Comparison of ENCODE assay signal across 1 cellular context in the genomic region with DNA sequence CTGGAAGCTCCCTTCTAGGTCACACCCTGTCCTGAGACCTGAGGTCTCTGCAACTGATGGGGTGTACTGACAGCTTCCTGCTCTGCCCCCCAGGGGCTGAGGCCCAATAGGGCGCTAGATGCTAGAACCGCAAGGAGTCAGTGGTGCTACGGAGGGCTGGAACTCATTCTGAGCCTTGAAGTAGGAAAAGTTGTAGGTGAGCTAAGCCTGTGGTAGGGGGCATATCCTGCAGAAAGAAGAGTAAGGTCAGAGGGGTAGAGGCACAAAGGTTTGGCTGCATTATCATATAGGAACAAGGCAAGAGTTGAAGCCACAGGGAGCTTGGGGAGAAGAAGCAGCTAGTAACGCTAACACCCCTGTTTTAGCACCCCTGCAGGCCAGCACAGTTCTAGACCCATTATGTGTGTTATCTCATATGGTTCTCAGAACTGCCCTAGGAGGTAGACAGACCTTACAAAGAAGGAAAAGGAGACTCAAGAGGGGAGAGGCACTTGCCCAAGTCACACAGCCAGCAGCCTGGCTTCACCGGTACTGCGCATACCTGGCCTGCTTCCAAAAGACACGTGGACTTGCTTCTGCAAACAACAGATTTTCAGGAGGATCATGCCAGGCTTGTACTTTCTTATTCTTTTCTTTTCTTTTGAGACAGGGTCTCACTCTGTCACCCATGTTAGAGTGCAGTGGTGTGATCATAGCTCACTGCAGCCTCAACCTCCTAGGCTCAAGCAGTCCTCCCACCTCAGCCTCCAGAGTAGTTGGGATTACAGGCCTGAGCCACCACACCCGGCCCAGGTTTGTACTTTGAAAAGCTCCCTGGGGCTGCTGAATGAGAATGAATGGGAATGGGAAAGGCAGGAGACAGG.
TF ChIP-seq lines count a peak whose summit lies in the region.

No MANE protein-coding gene starts in this region.

TF ChIP-seq in K562, 482 proteins besides CTCF, POLR2A, EP300 and RAD21 (continued from another document):
- TF ChIP-seq, protein P1, sequence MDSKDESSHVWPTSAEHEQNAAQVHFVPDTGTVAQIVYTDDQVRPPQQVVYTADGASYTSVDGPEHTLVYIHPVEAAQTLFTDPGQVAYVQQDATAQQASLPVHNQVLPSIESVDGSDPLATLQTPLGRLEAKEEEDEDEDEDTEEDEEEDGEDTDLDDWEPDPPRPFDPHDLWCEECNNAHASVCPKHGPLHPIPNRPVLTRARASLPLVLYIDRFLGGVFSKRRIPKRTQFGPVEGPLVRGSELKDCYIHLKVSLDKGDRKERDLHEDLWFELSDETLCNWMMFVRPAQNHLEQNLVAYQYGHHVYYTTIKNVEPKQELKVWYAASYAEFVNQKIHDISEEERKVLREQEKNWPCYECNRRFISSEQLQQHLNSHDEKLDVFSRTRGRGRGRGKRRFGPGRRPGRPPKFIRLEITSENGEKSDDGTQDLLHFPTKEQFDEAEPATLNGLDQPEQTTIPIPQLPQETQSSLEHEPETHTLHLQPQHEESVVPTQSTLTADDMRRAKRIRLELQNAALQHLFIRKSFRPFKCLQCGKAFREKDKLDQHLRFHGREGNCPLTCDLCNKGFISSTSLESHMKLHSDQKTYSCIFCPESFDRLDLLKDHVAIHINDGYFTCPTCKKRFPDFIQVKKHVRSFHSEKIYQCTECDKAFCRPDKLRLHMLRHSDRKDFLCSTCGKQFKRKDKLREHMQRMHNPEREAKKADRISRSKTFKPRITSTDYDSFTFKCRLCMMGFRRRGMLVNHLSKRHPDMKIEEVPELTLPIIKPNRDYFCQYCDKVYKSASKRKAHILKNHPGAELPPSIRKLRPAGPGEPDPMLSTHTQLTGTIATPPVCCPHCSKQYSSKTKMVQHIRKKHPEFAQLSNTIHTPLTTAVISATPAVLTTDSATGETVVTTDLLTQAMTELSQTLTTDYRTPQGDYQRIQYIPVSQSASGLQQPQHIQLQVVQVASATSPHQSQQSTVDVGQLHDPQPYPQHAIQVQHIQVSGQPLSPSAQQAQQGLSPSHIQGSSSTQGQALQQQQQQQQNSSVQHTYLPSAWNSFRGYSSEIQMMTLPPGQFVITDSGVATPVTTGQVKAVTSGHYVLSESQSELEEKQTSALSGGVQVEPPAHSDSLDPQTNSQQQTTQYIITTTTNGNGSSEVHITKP (IDR thresholded peaks at IDR 0.05; ENCODE audit: partially characterized antibody) = peak; percentile 78
- TF ChIP-seq ZNF3 (CRISPR knock-in tag; IDR thresholded peaks at IDR 0.05) (0 out of 2 replicates have a peak, but pooled peaks have one; percentile 39), HNRNPK (IDR thresholded peaks at IDR 0.05; ENCODE audit: low read depth, low read length, poor library complexity, severe bottlenecking) (no peak), RBM34 (IDR thresholded peaks at IDR 0.05; ENCODE audit: borderline replicate concordance, insufficient read depth, low read length) (no peak), KLF16 (IDR thresholded peaks at IDR 0.05) (no peak), POU5F1 (IDR thresholded peaks at IDR 0.05; ENCODE audit: borderline replicate concordance, low read depth, low read length, partially characterized antibody) (no peak), PRMT5 (CRISPR knock-in tag; IDR thresholded peaks at IDR 0.05) (no peak), ZBED1 (IDR thresholded peaks at IDR 0.05) (no peak), MEIS2 (IDR thresholded peaks at IDR 0.05; ENCODE audit: partially characterized antibody) (peak; percentile 40), SRF (CRISPR knock-in tag; IDR thresholded peaks at IDR 0.05) (0 out of 4 replicates have a peak, but pooled peaks of 1 of the 2 experiments have one; percentile 5), PHF8 (IDR thresholded peaks at IDR 0.05; ENCODE audit: borderline replicate concordance, low read length) (peak; percentile 38; the same call in 1 of the 2 replicates), HCFC1 (IDR thresholded peaks at IDR 0.05; ENCODE audit: low read depth, low read length) (no peak), KDM4B (IDR thresholded peaks at IDR 0.05; ENCODE audit: borderline replicate concordance in 2 of 2, low read depth in 1 of 2) (0 out of 4 replicates have a peak, but pooled peaks of 1 of the 2 experiments have one; percentile 12), ZBTB1 (CRISPR knock-in tag; IDR thresholded peaks at IDR 0.05; ENCODE audit: borderline replicate concordance, low read depth) (peak; percentile 41; the same call in 1 of the 2 replicates), ZNF75A (CRISPR knock-in tag; IDR thresholded peaks at IDR 0.05) (0 out of 2 replicates have a peak, but pooled peaks have one; percentile 7), CREBBP (IDR thresholded peaks at IDR 0.05; ENCODE audit: low read depth, low read length) (no peak), ZNF12 (CRISPR knock-in tag; IDR thresholded peaks at IDR 0.05) (no peak), ZNF24 (IDR thresholded peaks at IDR 0.05) (no peak), ZKSCAN1 (IDR thresholded peaks at IDR 0.05; ENCODE audit: low read depth, low read length) (0 out of 2 replicates have a peak, but pooled peaks have one; percentile 33), ZNF717 (CRISPR knock-in tag; IDR thresholded peaks at IDR 0.05) (peak; percentile 63; the same call in 1 of the 2 replicates), BHLHE40 (IDR thresholded peaks at IDR 0.05; ENCODE audit: low read length) (no peak; the same call in 1 of the 2 replicates), ZKSCAN3 (CRISPR knock-in tag; IDR thresholded peaks at IDR 0.05) (0 out of 2 replicates have a peak, but pooled peaks have one; percentile 34), SMAD4 (CRISPR knock-in tag; conservative IDR thresholded peaks at IDR 0.05) (peak; percentile 67; the same call in 1 of the 2 replicates), SMARCA5 (IDR thresholded peaks at IDR 0.05) (no peak), HDGF (IDR thresholded peaks at IDR 0.05) (peak; percentile 79; the same call in 1 of the 2 replicates), LCOR (CRISPR knock-in tag; IDR thresholded peaks at IDR 0.05) (peak; percentile 56; the same call in 1 of the 2 replicates), SIX5 (IDR thresholded peaks at IDR 0.05; ENCODE audit: borderline replicate concordance in 1 of 2, insufficient read depth in 1 of 2, low read depth in 1 of 2, low read length in 2 of 2) (no peak), DDX20 (tag; IDR thresholded peaks at IDR 0.05; ENCODE audit: low read depth) (peak; percentile 41; the same call in 1 of the 2 replicates), ZNF384 (IDR thresholded peaks at IDR 0.05; ENCODE audit: low read depth, low read length) (no peak), ZNF224 (CRISPR knock-in tag; IDR thresholded peaks at IDR 0.05) (no peak), SOX6 (IDR thresholded peaks at IDR 0.05) (peak; percentile 21; the same call in 1 of the 2 replicates), ELF1 (tag; IDR thresholded peaks at IDR 0.05) (no peak), CHD2 (IDR thresholded peaks at IDR 0.05; ENCODE audit: low read depth, low read length) (no peak), STAG1 (CRISPR knock-in tag; IDR thresholded peaks at IDR 0.05; ENCODE audit: borderline replicate concordance) (no peak), ELF4 (CRISPR knock-in tag; IDR thresholded peaks at IDR 0.05) (peak; percentile 67; the same call in 1 of the 2 replicates), PYGO2 (tag; IDR thresholded peaks at IDR 0.05) (peak; percentile 61; the same call in 1 of the 2 replicates), ZNF217 (CRISPR knock-in tag; IDR thresholded peaks at IDR 0.05) (no peak), CREM (IDR thresholded peaks at IDR 0.05; ENCODE audit: low read depth) (0 out of 2 replicates have a peak, but pooled peaks have one; percentile 13)
- TF ChIP-seq, protein P2, sequence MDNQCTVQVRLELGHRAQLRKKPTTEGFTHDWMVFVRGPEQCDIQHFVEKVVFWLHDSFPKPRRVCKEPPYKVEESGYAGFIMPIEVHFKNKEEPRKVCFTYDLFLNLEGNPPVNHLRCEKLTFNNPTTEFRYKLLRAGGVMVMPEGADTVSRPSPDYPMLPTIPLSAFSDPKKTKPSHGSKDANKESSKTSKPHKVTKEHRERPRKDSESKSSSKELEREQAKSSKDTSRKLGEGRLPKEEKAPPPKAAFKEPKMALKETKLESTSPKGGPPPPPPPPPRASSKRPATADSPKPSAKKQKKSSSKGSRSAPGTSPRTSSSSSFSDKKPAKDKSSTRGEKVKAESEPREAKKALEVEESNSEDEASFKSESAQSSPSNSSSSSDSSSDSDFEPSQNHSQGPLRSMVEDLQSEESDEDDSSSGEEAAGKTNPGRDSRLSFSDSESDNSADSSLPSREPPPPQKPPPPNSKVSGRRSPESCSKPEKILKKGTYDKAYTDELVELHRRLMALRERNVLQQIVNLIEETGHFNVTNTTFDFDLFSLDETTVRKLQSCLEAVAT (IDR thresholded peaks at IDR 0.05) = peak; percentile 67 to 71; a peak in 3 of 4 replicates
- TF ChIP-seq, protein P3, sequence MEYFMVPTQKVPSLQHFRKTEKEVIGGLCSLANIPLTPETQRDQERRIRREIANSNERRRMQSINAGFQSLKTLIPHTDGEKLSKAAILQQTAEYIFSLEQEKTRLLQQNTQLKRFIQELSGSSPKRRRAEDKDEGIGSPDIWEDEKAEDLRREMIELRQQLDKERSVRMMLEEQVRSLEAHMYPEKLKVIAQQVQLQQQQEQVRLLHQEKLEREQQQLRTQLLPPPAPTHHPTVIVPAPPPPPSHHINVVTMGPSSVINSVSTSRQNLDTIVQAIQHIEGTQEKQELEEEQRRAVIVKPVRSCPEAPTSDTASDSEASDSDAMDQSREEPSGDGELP (CRISPR knock-in tag; IDR thresholded peaks at IDR 0.05; ENCODE audit: borderline replicate concordance) = peak; percentile 64; the same call in 1 of the 2 replicates
- TF ChIP-seq, protein P4, sequence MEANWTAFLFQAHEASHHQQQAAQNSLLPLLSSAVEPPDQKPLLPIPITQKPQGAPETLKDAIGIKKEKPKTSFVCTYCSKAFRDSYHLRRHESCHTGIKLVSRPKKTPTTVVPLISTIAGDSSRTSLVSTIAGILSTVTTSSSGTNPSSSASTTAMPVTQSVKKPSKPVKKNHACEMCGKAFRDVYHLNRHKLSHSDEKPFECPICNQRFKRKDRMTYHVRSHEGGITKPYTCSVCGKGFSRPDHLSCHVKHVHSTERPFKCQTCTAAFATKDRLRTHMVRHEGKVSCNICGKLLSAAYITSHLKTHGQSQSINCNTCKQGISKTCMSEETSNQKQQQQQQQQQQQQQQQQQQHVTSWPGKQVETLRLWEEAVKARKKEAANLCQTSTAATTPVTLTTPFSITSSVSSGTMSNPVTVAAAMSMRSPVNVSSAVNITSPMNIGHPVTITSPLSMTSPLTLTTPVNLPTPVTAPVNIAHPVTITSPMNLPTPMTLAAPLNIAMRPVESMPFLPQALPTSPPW (CRISPR knock-in tag; IDR thresholded peaks at IDR 0.05) = peak; percentile 11; the same call in 1 of the 2 replicates
- TF ChIP-seq, protein P5, sequence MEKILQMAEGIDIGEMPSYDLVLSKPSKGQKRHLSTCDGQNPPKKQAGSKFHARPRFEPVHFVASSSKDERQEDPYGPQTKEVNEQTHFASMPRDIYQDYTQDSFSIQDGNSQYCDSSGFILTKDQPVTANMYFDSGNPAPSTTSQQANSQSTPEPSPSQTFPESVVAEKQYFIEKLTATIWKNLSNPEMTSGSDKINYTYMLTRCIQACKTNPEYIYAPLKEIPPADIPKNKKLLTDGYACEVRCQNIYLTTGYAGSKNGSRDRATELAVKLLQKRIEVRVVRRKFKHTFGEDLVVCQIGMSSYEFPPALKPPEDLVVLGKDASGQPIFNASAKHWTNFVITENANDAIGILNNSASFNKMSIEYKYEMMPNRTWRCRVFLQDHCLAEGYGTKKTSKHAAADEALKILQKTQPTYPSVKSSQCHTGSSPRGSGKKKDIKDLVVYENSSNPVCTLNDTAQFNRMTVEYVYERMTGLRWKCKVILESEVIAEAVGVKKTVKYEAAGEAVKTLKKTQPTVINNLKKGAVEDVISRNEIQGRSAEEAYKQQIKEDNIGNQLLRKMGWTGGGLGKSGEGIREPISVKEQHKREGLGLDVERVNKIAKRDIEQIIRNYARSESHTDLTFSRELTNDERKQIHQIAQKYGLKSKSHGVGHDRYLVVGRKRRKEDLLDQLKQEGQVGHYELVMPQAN (IDR thresholded peaks at IDR 0.05; ENCODE audit: borderline replicate concordance) = no peak
- TF ChIP-seq, protein P6, sequence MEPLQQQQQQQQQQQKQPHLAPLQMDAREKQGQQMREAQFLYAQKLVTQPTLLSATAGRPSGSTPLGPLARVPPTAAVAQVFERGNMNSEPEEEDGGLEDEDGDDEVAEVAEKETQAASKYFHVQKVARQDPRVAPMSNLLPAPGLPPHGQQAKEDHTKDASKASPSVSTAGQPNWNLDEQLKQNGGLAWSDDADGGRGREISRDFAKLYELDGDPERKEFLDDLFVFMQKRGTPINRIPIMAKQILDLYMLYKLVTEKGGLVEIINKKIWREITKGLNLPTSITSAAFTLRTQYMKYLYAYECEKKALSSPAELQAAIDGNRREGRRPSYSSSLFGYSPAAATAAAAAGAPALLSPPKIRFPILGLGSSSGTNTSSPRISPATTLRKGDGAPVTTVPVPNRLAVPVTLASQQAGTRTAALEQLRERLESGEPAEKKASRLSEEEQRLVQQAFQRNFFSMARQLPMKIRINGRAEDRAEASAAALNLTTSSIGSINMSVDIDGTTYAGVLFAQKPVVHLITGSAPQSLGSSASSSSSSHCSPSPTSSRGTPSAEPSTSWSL (CRISPR knock-in tag; IDR thresholded peaks at IDR 0.05; ENCODE audit: borderline replicate concordance) = no peak
- TF ChIP-seq, protein P7, sequence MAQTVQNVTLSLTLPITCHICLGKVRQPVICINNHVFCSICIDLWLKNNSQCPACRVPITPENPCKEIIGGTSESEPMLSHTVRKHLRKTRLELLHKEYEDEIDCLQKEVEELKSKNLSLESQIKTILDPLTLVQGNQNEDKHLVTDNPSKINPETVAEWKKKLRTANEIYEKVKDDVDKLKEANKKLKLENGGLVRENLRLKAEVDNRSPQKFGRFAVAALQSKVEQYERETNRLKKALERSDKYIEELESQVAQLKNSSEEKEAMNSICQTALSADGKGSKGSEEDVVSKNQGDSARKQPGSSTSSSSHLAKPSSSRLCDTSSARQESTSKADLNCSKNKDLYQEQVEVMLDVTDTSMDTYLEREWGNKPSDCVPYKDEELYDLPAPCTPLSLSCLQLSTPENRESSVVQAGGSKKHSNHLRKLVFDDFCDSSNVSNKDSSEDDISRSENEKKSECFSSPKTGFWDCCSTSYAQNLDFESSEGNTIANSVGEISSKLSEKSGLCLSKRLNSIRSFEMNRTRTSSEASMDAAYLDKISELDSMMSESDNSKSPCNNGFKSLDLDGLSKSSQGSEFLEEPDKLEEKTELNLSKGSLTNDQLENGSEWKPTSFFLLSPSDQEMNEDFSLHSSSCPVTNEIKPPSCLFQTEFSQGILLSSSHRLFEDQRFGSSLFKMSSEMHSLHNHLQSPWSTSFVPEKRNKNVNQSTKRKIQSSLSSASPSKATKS (CRISPR knock-in tag; IDR thresholded peaks at IDR 0.05) = no peak
